Comparison of ENCODE assay signal across 8 cellular contexts in genomic region chr12:108856428-108857157, GRCh38. TPM values are rescaled to one million over a fixed set of nuclear protein-coding genes. Genes with fewer than 3 reads are reported as not detected.
DNase-seq lines count a peak whose midpoint lies in the region; ATAC-seq, FAIRE-seq and TF ChIP-seq lines count a peak whose summit lies in the region.

No MANE protein-coding gene starts in this region.

- WGBS in small intestine, 3 donors = 4 to 9% (median 6%) methylated on average over 24 of the region's 24 CpGs

- no peaks in the 10 kb centered on the region for H3K27me3 Mint-ChIP-seq in T-helper 17 cell

- H3K36me3 Mint-ChIP-seq in T-helper 17 cell (ENCODE audit: low read depth) = no peaks in the 10 kb centered on the region

- peak; percentile 21 for ATAC-seq in GM18909 (IDR thresholded peaks at IDR 0.05; ENCODE audit: poor library complexity, unreplicated experiment)
- peak; percentile 10 for ATAC-seq in HG03139 (IDR thresholded peaks at IDR 0.05; ENCODE audit: unreplicated experiment)
- peak; percentile 68 for ATAC-seq in T-helper 17 cell

- no peak for TF ChIP-seq CTCF in 22Rv1 (IDR thresholded peaks at IDR 0.05)

- H3K36me3 ChIP-seq in iPS-15b (ENCODE audit: control insufficient read depth, insufficient read depth, low read length) (no peaks in the 10 kb centered on the region), small intestine (ENCODE audit: control insufficient read depth in 2 of 2, insufficient read depth in 2 of 2, low read length in 2 of 2) (no peaks in the 10 kb centered on the region)

- DNase-seq in T-helper 17 cell = peak; percentile 24 to 46 (median 39)
- peak in 34 of 56 donors; percentile 20 to 64 (median 38) for DNase-seq in amygdala (lab: John Stamatoyannopoulos, UW)
- peak; percentile 77 for DNase-seq in small intestine
- no peak for DNase-seq in NCI-H2171 (lab: John Stamatoyannopoulos, UW)

- H3K9ac ChIP-seq in iPS-15b (ENCODE audit: low read depth, low read length) = peak overlapping the region; percentile 57

- peaks cover 16% of the 10 kb centered on the region for H3K4me1 ChIP-seq in iPS-15b (ENCODE audit: control insufficient read depth, insufficient read depth, low read length)
- peaks cover 0 to 3% of the 10 kb centered on the region in 2 donors for H3K4me1 ChIP-seq in small intestine (ENCODE audit: control insufficient read depth in 2 of 2, insufficient read depth in 1 of 2, low read depth in 1 of 2, low read length in 1 of 2)

- no peak for FAIRE-seq in small intestine (lab: Jason Lieb, UNC)

- peaks cover 29% of the 10 kb centered on the region for H3K4me1 Mint-ChIP-seq in T-helper 17 cell

- H3K27me3 ChIP-seq in iPS-15b (ENCODE audit: control insufficient read depth, insufficient read depth, low read length) (peaks cover 10% of the 10 kb centered on the region), small intestine (ENCODE audit: control insufficient read depth in 2 of 2, insufficient read depth in 2 of 2, low read length in 2 of 2) (no peaks in the 10 kb centered on the region)

- H3K27ac ChIP-seq in 22Rv1 (peak overlapping the region; percentile 81), small intestine (ENCODE audit: low read depth in 1 of 2, low read length in 1 of 2) (peak overlapping the region; percentile 74)

- peak overlapping the region; percentile 92 for H3K27ac Mint-ChIP-seq in T-helper 17 cell

- peak overlapping the region; percentile 76 for H3K4me3 ChIP-seq in iPS-15b (ENCODE audit: low read depth, low read length)
- H3K4me3 ChIP-seq in small intestine (ENCODE audit: low read depth in 1 of 2, low read length in 2 of 2) = peak overlapping the region; percentile 62 to 92

- H3K4me3 Mint-ChIP-seq in T-helper 17 cell = peak overlapping the region; percentile 94

- H3K9me3 ChIP-seq in T-helper 17 cell (ENCODE audit: control insufficient read depth, low read length, poor library complexity, severe bottlenecking) (no peaks in the 10 kb centered on the region), iPS-15b (ENCODE audit: control insufficient read depth, insufficient read depth, low read length) (no peaks in the 10 kb centered on the region), small intestine (ENCODE audit: control insufficient read depth, low read depth) (no peaks in the 10 kb centered on the region)

RNA-seq across cellular contexts. Expression of gene SSH1, which starts 0.8 kb away (rescaled TPM):
- total RNA-seq in T-helper 17 cell = 10 to 100 TPM; 22.3 to 31.2 TPM
- polyA plus RNA-seq in small intestine = 1 to 10 TPM; 1.6 to 7.0 (median 2.2) TPM

RNA-seq across cellular contexts. Expression of gene DAO, which starts 23.3 kb away (rescaled TPM):
- not detected for total RNA-seq in T-helper 17 cell
- polyA plus RNA-seq in small intestine = not detected

Comparison
In these comparisons a context has a peak if more than half of its experiments do, and no peak if none do; other contexts are left out.
1. ATAC-seq: peak in every context shown above with its lines; median percentile 68 in T-helper 17 cell; 21 in GM18909; 10 in HG03139.